28 cellular contexts compared by ENCODE assay signal in the genomic region with DNA sequence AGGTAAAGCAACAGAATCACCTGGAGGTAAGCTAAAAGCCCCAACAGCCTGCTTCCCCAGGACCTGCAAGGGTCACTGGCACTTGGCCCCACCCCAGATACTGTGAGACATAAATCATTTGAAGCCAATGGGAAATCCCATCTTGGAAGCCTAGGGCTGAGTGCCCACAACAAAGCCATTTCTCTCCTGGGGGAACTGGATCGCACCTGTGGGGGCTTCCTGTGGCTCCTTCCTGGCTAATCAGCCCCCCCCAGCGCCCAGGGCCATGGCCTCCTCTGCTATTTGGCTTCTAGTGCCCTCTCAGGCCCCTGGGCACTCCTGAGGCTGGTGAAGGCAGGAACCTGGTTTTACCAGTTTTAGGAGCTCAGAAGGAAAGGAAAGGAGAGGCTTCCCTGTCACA. TPM values are rescaled to one million over a fixed set of nuclear protein-coding genes. Genes with fewer than 3 reads are reported as not detected.
A peak's percentile ranks its signal among the peaks of the same experiment; 100 is the strongest.
DNase-seq lines count a peak whose midpoint lies in the region; ATAC-seq and TF ChIP-seq lines count a peak whose summit lies in the region.
"Had no signal": no experiment of that assay in that cellular context is flagged by ENCODE, and none has a peak within 500 bp of the region (broad histone marks: within the 10 kb centered on the region; RNA-seq: fewer than 3 reads in every experiment).

No MANE protein-coding gene starts in this region.

- peak overlapping the region; percentile 84 for H3K4me3 Mint-ChIP-seq in dendritic cell treated with granulocyte-macrophage colony-stimulating factor and Interleukin-4, amounts not matched to agents 40 ng/mL and 50 ng/mL, for 4 days
- no peak overlapping the region for H3K4me3 Mint-ChIP-seq in type B pancreatic cell
- H3K4me3 Mint-ChIP-seq: brain; CD8-positive, alpha-beta memory T cell; T-cell had no signal

- H2AK5ac ChIP-seq in neuronal stem cell (ENCODE audit: low read depth, low read length), result peak overlapping the region; percentile 22

- H3K4ac ChIP-seq in neuronal stem cell (ENCODE audit: low read length), result no peak overlapping the region

- H2BK120ac ChIP-seq in neuronal stem cell (ENCODE audit: low read depth, low read length), result no peak overlapping the region

- no peak overlapping the region for H3K4me3 ChIP-seq in LNCaP clone FGC (ENCODE audit: low read depth, low read length)
- H3K4me3 ChIP-seq in neuronal stem cell (ENCODE audit: low read length in 2 of 2), result no peak overlapping the region
- no peak overlapping the region for H3K4me3 ChIP-seq in Karpas-422 (ENCODE audit: low read length)
- H3K4me3 ChIP-seq: lung, SJSA1 had no signal

- H3K27ac ChIP-seq in neuronal stem cell (replicated peaks; ENCODE audit: low read length) (no peak overlapping the region), Karpas-422 (ENCODE audit: low read length) (no peak overlapping the region)
- H3K27ac ChIP-seq: SJSA1 had no signal

- ATAC-seq in GM18873 (IDR thresholded peaks at IDR 0.05; ENCODE audit: low FRiP score, unreplicated experiment), result no peak
- ATAC-seq: activated CD4-positive, CD25-positive, alpha-beta regulatory T cell treated with anti-CD3 and anti-CD28 coated beads, Interleukin-2, amount 50 U/mL, for 24 hours; T-cell had no signal

- H2BK5ac ChIP-seq in neuronal stem cell (ENCODE audit: low read length), result no peak overlapping the region

- H3K23ac ChIP-seq in neuronal stem cell (ENCODE audit: low read depth, low read length, poor library complexity), result no peak overlapping the region

- H3K4me1 Mint-ChIP-seq in dendritic cell treated with granulocyte-macrophage colony-stimulating factor and Interleukin-4, amounts not matched to agents 40 ng/mL and 50 ng/mL, for 4 days (ENCODE audit: low read depth), result peaks cover 43% of the 10 kb centered on the region
- peaks cover 28% of the 10 kb centered on the region for H3K4me1 Mint-ChIP-seq in type B pancreatic cell (ENCODE audit: unreplicated experiment)

- no peak overlapping the region for H2BK12ac ChIP-seq in neuronal stem cell (ENCODE audit: low read length)

- H3K27ac Mint-ChIP-seq in dendritic cell treated with granulocyte-macrophage colony-stimulating factor and Interleukin-4, amounts not matched to agents 40 ng/mL and 50 ng/mL, for 4 days, result peak overlapping the region; percentile 74
- H3K27ac Mint-ChIP-seq in type B pancreatic cell, result peak overlapping the region; percentile 28
- H3K27ac Mint-ChIP-seq: CD8-positive, alpha-beta memory T cell; T-cell had no signal

- H3K27me3 Mint-ChIP-seq in dendritic cell treated with granulocyte-macrophage colony-stimulating factor and Interleukin-4, amounts not matched to agents 40 ng/mL and 50 ng/mL, for 4 days, result no peaks in the 10 kb centered on the region
- no peaks in the 10 kb centered on the region for H3K27me3 Mint-ChIP-seq in type B pancreatic cell

- no peak for TF ChIP-seq CTCF in LNCaP clone FGC (IDR thresholded peaks at IDR 0.05; ENCODE audit: control insufficient read depth, extremely low read depth, insufficient read depth)
- no peak for TF ChIP-seq CTCF in type B pancreatic cell (conservative IDR thresholded peaks at IDR 0.05)

- H4K20me1 ChIP-seq in Karpas-422 (ENCODE audit: insufficient read depth, low read depth, low read length), result no peaks in the 10 kb centered on the region

- H2AFZ ChIP-seq in neuronal stem cell (ENCODE audit: low read length) (no peak overlapping the region), Karpas-422 (ENCODE audit: low read length) (no peak overlapping the region)

- no peaks in the 10 kb centered on the region for H3K9me3 ChIP-seq in neuronal stem cell (replicated peaks in 1 of 2; ENCODE audit: control insufficient read depth in 2 of 2, insufficient read depth in 1 of 2, low read depth in 1 of 2, low read length in 2 of 2)
- H3K9me3 ChIP-seq in Karpas-422 (ENCODE audit: low read length), result no peaks in the 10 kb centered on the region
- H3K9me3 ChIP-seq: SJSA1 had no signal

- peak; percentile 8 for DNase-seq in LNCaP clone FGC (ENCODE audit: low read depth)
- no peak for DNase-seq in neuronal stem cell (ENCODE audit: low spot score)
- DNase-seq in type B pancreatic cell (ENCODE audit: extremely low spot score, unreplicated experiment), result no peak
- DNase-seq in NCI-H1092 treated with DMSO at 0.1 percent for 48 hours (lab: John Stamatoyannopoulos, UW), result no peak
- no peak for DNase-seq in SHP77 treated with DMSO at 0.1 percent for 48 hours (lab: John Stamatoyannopoulos, UW)
- DNase-seq in Karpas-422, result no peak
- DNase-seq: activated gamma-delta T cell treated with Interleukin-2 at 50 U/mL for 16 hours; CD8-positive, alpha-beta memory T cell; DMS153; GF-D8; H7; KG1; kidney; NCI-H146; NCI-H2171; NCI-H524; NK-92 treated with Interleukin-12 subunit alpha and Interleukin-12 subunit beta, amount 100 ng/mL, for 24 hours; small intestine; stimulated activated CD4-positive, alpha-beta T cell treated with anti-CD3 and anti-CD28 coated beads, Interleukin-1b, Interleukin-23, amount 100 ng/mL, for 48 hours; T-cell had no signal

- H2BK15ac ChIP-seq in neuronal stem cell (ENCODE audit: low read length), result no peak overlapping the region

- H3K27me3 ChIP-seq in neuronal stem cell (ENCODE audit: control insufficient read depth in 3 of 3, insufficient read depth in 3 of 3, low read depth in 1 of 3, low read length in 3 of 3), result no peaks in the 10 kb centered on the region
- H3K27me3 ChIP-seq in Karpas-422 (ENCODE audit: low read length), result no peaks in the 10 kb centered on the region

- peaks cover 38% of the 10 kb centered on the region for H3K36me3 Mint-ChIP-seq in dendritic cell treated with granulocyte-macrophage colony-stimulating factor and Interleukin-4, amounts not matched to agents 40 ng/mL and 50 ng/mL, for 4 days (ENCODE audit: low read depth)
- no peaks in the 10 kb centered on the region for H3K36me3 Mint-ChIP-seq in type B pancreatic cell
- H3K36me3 Mint-ChIP-seq: brain; CD8-positive, alpha-beta memory T cell; T-cell had no signal

- intact Hi-C loops in dendritic cell treated with granulocyte-macrophage colony-stimulating factor and Interleukin-4, amounts not matched to agents 40 ng/mL and 50 ng/mL, for 4 days (cut with micrococcal nuclease), result no loop called here

- H3K18ac ChIP-seq in neuronal stem cell (ENCODE audit: low read length), result no peak overlapping the region

- H3K4me2 ChIP-seq in neuronal stem cell (ENCODE audit: insufficient read depth, low read length, poor library complexity, severe bottlenecking) (no peak overlapping the region), Karpas-422 (ENCODE audit: low read depth, low read length, poor library complexity, severe bottlenecking) (no peak overlapping the region)

- H3K14ac ChIP-seq in neuronal stem cell (ENCODE audit: low read length), result no peak overlapping the region

- H3K79me1 ChIP-seq in neuronal stem cell (ENCODE audit: low read depth, low read length), result no peaks in the 10 kb centered on the region

- H3K4me1 ChIP-seq in neuronal stem cell (ENCODE audit: control insufficient read depth in 2 of 2, insufficient read depth in 1 of 2, low read depth in 1 of 2, low read length in 2 of 2) (peaks cover 0 to 9% of the 10 kb centered on the region in 2 donors), Karpas-422 (ENCODE audit: low read length) (peaks cover 9% of the 10 kb centered on the region)
- H3K4me1 ChIP-seq: SJSA1 had no signal

- no peaks in the 10 kb centered on the region for H3K9me2 ChIP-seq in Karpas-422 (replicated peaks; ENCODE audit: insufficient read depth, low read length)

- H3K9ac ChIP-seq in neuronal stem cell (ENCODE audit: low read depth, low read length, poor library complexity), result no peak overlapping the region
- no peak overlapping the region for H3K9ac ChIP-seq in Karpas-422 (ENCODE audit: low read length)

- no CpG with 5 or more reads among the region's 2 CpGs for WGBS in neuronal stem cell (ENCODE audit: extremely low coverage in 2 of 2, insufficient read length in 2 of 2, insufficient replicate concordance in 1 of 2), 2 donors

- no peak overlapping the region for H4K91ac ChIP-seq in neuronal stem cell (ENCODE audit: low read depth, low read length, poor library complexity)

- no peak overlapping the region for H4K8ac ChIP-seq in neuronal stem cell (ENCODE audit: low read depth, low read length)

- no peaks in the 10 kb centered on the region for H3K79me2 ChIP-seq in Karpas-422 (ENCODE audit: low read length)

- no peaks in the 10 kb centered on the region for H3K9me3 Mint-ChIP-seq in dendritic cell treated with granulocyte-macrophage colony-stimulating factor and Interleukin-4, amounts not matched to agents 40 ng/mL and 50 ng/mL, for 4 days
- H3K9me3 Mint-ChIP-seq in type B pancreatic cell, result no peaks in the 10 kb centered on the region
- H3K9me3 Mint-ChIP-seq: brain; CD8-positive, alpha-beta memory T cell; T-cell had no signal

- H3K36me3 ChIP-seq in neuronal stem cell (replicated peaks in 1 of 2; ENCODE audit: control insufficient read depth in 2 of 2, insufficient read depth in 2 of 2, low read length in 2 of 2), result no peaks in the 10 kb centered on the region
- H3K36me3 ChIP-seq in Karpas-422 (ENCODE audit: insufficient read depth, low read length), result no peaks in the 10 kb centered on the region
- H3K36me3 ChIP-seq: SJSA1 had no signal

RNA-seq across cellular contexts. Expression of a gene that starts 1.4 kb away (rescaled TPM):
- 0.10 TPM for polyA plus RNA-seq in neuronal stem cell (2013, experiment 1 of 2)
- 0.07 TPM for polyA plus RNA-seq in neuronal stem cell (2013, experiment 2 of 2)
- 0.12 and 0.34 TPM in 2 replicates for total RNA-seq in type B pancreatic cell (ENCODE audit: low replicate concordance)
- total RNA-seq in Karpas-422 (2014; rRNA removed; shearing (Covaris generic); ENCODE audit: low replicate concordance), result not detected in 2 replicates
- total RNA-seq: CD8-positive, alpha-beta memory T cell; fibroblast of lung; glomerular endothelial cell; T-cell had no signal
- polyA plus RNA-seq: CD8-positive, alpha-beta memory T cell; fibroblast of lung had no signal
